In genomic region chr2:84441036-84441435, GRCh38 we compare ENCODE assay signal across 16 cellular contexts. TPM values are rescaled to one million over a fixed set of nuclear protein-coding genes. Genes with fewer than 3 reads are reported as not detected.
DNase-seq lines count a peak whose midpoint lies in the region; ATAC-seq and TF ChIP-seq lines count a peak whose summit lies in the region.
"Had no signal": no experiment of that assay in that cellular context is flagged by ENCODE, and none has a peak within 500 bp of the region (broad histone marks: within the 10 kb centered on the region; RNA-seq: fewer than 3 reads in every experiment).

No MANE protein-coding gene starts in this region.

- intact Hi-C loops in IMR-90 (cut with micrococcal nuclease): no loop called here
- intact Hi-C loops in CD8-positive, alpha-beta T cell (cut with DNase I, micrococcal nuclease): no loop called here

- peaks cover 19% of the 10 kb centered on the region for H3K36me3 ChIP-seq in IMR-90 (ENCODE audit: control insufficient read depth, insufficient read depth, low read length)
- peaks cover 2 to 73% of the 10 kb centered on the region in 2 donors for H3K36me3 ChIP-seq in neuronal stem cell (replicated peaks in 1 of 2; ENCODE audit: control insufficient read depth in 2 of 2, insufficient read depth in 2 of 2, low read length in 2 of 2)
- H3K36me3 ChIP-seq in CD8-positive, alpha-beta T cell (ENCODE audit: insufficient read depth, low read length): peaks cover 44% of the 10 kb centered on the region
- H3K36me3 ChIP-seq: BE2C had no signal

- dilution Hi-C loops in IMR-90 (cut with HindIII; ENCODE audit: low sequenced_read_pairs, unreplicated experiment): no loop called here

- TF ChIP-seq POLR2A in IMR-90 (IDR thresholded peaks at IDR 0.05; ENCODE audit: low read depth, low read length): no peak

- no peak overlapping the region for H2BK12ac ChIP-seq in neuronal stem cell (ENCODE audit: low read length)

- H3K27me3 ChIP-seq in IMR-90 (ENCODE audit: control insufficient read depth, insufficient read depth, low read length) (no peaks in the 10 kb centered on the region), neuronal stem cell (ENCODE audit: control insufficient read depth in 3 of 3, insufficient read depth in 3 of 3, low read depth in 1 of 3, low read length in 3 of 3) (no peaks in the 10 kb centered on the region)
- H3K27me3 ChIP-seq in CD8-positive, alpha-beta T cell (ENCODE audit: insufficient read depth, low read length): no peaks in the 10 kb centered on the region
- H3K27me3 ChIP-seq: BE2C had no signal

- H3K9me3 ChIP-seq in IMR-90 (ENCODE audit: control insufficient read depth, insufficient read depth, low read length): no peaks in the 10 kb centered on the region
- H3K9me3 ChIP-seq in neuronal stem cell (replicated peaks in 1 of 2; ENCODE audit: control insufficient read depth in 2 of 2, insufficient read depth in 1 of 2, low read depth in 1 of 2, low read length in 2 of 2): peaks cover 3 to 6% of the 10 kb centered on the region in 2 donors
- no peaks in the 10 kb centered on the region for H3K9me3 ChIP-seq in CD8-positive, alpha-beta T cell (ENCODE audit: low read length)
- H3K9me3 ChIP-seq: BE2C, Caco-2 had no signal

- H3K36me3 Mint-ChIP-seq in central memory CD8-positive, alpha-beta T cell (ENCODE audit: insufficient read depth): peaks cover 59% of the 10 kb centered on the region
- H3K36me3 Mint-ChIP-seq in CD8-positive, alpha-beta T cell: peaks cover 91% of the 10 kb centered on the region

- DNase-seq in IMR-90 (peak; percentile 26), fibroblast of peridontal ligament (ENCODE audit: extremely low read depth) (peak; percentile 33), neuronal stem cell (ENCODE audit: low spot score) (peak; percentile 66), CD1c-positive myeloid dendritic cell (ENCODE audit: extremely low spot score) (no peak)
- no peak for DNase-seq in central memory CD8-positive, alpha-beta T cell (ENCODE audit: low spot score in 2 of 2)
- no peak for DNase-seq in CD8-positive, alpha-beta T cell
- DNase-seq: BE2C; Caco-2; CD8-positive, alpha-beta memory T cell; DND-41; H7 had no signal

- no peak overlapping the region for H3K27ac ChIP-seq in IMR-90 (ENCODE audit: insufficient read depth, low read length)
- peak overlapping the region; percentile 79 for H3K27ac ChIP-seq in neuronal stem cell (replicated peaks; ENCODE audit: low read length)
- H3K27ac ChIP-seq in CD8-positive, alpha-beta T cell (ENCODE audit: low read depth, low read length): no peak overlapping the region
- H3K27ac ChIP-seq: C4-2B had no signal

- no peak overlapping the region for H2AK9ac ChIP-seq in IMR-90 (replicated peaks; ENCODE audit: low read depth, low read length, poor library complexity)

- H3K4me1 ChIP-seq in IMR-90 (ENCODE audit: control insufficient read depth, insufficient read depth, low read length) (peaks cover 5% of the 10 kb centered on the region; the same call in 1 of the 2 replicates), neuronal stem cell (ENCODE audit: control insufficient read depth in 2 of 2, insufficient read depth in 1 of 2, low read depth in 1 of 2, low read length in 2 of 2) (peaks cover 0 to 7% of the 10 kb centered on the region in 2 donors)
- H3K4me1 ChIP-seq in CD8-positive, alpha-beta T cell (ENCODE audit: insufficient read depth, low read length): no peaks in the 10 kb centered on the region
- H3K4me1 ChIP-seq: BE2C, Caco-2 had no signal

- WGBS in IMR-90 (ENCODE audit: extremely low coverage in 2 of 2, insufficient read length in 1 of 2), 2 experiments: 65% methylated on average over 2 of the region's 4 CpGs; no CpG with 5 or more reads in 1 of the 2 experiments
- WGBS in neuronal stem cell (ENCODE audit: extremely low coverage in 2 of 2, insufficient read length in 2 of 2, insufficient replicate concordance in 1 of 2), 2 donors: no CpG with 5 or more reads among the region's 4 CpGs

- no peak overlapping the region for H2AK5ac ChIP-seq in IMR-90 (ENCODE audit: low read depth, low read length)
- H2AK5ac ChIP-seq in neuronal stem cell (ENCODE audit: low read depth, low read length): no peak overlapping the region

- H2BK120ac ChIP-seq in IMR-90 (ENCODE audit: low read depth, low read length) (no peak overlapping the region), neuronal stem cell (ENCODE audit: low read depth, low read length) (no peak overlapping the region)

- TF ChIP-seq CTCF in IMR-90 (conservative IDR thresholded peaks at IDR 0.05; ENCODE audit: low read depth, low read length): no peak
- TF ChIP-seq CTCF in CD8-positive, alpha-beta T cell (IDR thresholded peaks at IDR 0.05): no peak

- H3K9ac ChIP-seq in IMR-90 (ENCODE audit: low read depth, low read length) (no peak overlapping the region), neuronal stem cell (ENCODE audit: low read depth, low read length, poor library complexity) (no peak overlapping the region)

- H3K23ac ChIP-seq in IMR-90 (ENCODE audit: low read depth, low read length) (no peak overlapping the region), neuronal stem cell (ENCODE audit: low read depth, low read length, poor library complexity) (no peak overlapping the region)

- peaks cover 26% of the 10 kb centered on the region for H3K4me1 Mint-ChIP-seq in central memory CD8-positive, alpha-beta T cell
- no peaks in the 10 kb centered on the region for H3K4me1 Mint-ChIP-seq in CD8-positive, alpha-beta T cell (ENCODE audit: low read depth)
- H3K4me1 Mint-ChIP-seq: GM23338, IgD-negative memory B cell had no signal

- peaks cover 8% of the 10 kb centered on the region; the same call in 1 of the 2 replicates for H4K20me1 ChIP-seq in IMR-90 (ENCODE audit: insufficient read depth, low read length)

- no peaks in the 10 kb centered on the region for H3K9me3 Mint-ChIP-seq in central memory CD8-positive, alpha-beta T cell
- H3K9me3 Mint-ChIP-seq in CD8-positive, alpha-beta T cell: no peaks in the 10 kb centered on the region
- H3K9me3 Mint-ChIP-seq: CD8-positive, alpha-beta memory T cell; GM23338; IgD-negative memory B cell had no signal

- peak overlapping the region; percentile 21 for H3K27ac Mint-ChIP-seq in central memory CD8-positive, alpha-beta T cell (ENCODE audit: low read depth)
- no peak overlapping the region for H3K27ac Mint-ChIP-seq in CD8-positive, alpha-beta T cell
- H3K27ac Mint-ChIP-seq: GM23338, IgD-negative memory B cell had no signal

- in situ Hi-C loops in IMR-90 (cut with MboI; ENCODE audit: low sequenced_read_pairs): no loop called here

- H2BK20ac ChIP-seq in IMR-90 (ENCODE audit: low read depth, low read length): no peak overlapping the region

- H2AFZ ChIP-seq in IMR-90 (replicated peaks; ENCODE audit: low read length, poor library complexity) (no peak overlapping the region), neuronal stem cell (ENCODE audit: low read length) (no peak overlapping the region)
- H2AFZ ChIP-seq: GM23338 had no signal

- no peak overlapping the region for H3K4me3 Mint-ChIP-seq in central memory CD8-positive, alpha-beta T cell
- no peak overlapping the region for H3K4me3 Mint-ChIP-seq in CD8-positive, alpha-beta T cell
- H3K4me3 Mint-ChIP-seq: CD8-positive, alpha-beta memory T cell; GM23338; IgD-negative memory B cell had no signal

- H3K4me2 ChIP-seq in IMR-90 (ENCODE audit: low read depth, low read length) (no peak overlapping the region), neuronal stem cell (ENCODE audit: insufficient read depth, low read length, poor library complexity, severe bottlenecking) (no peak overlapping the region)
- H3K4me2 ChIP-seq: GM23338 had no signal

- H3K4ac ChIP-seq in IMR-90 (ENCODE audit: low read depth, low read length) (no peak overlapping the region), neuronal stem cell (ENCODE audit: low read length) (no peak overlapping the region)

- H3K18ac ChIP-seq in IMR-90 (ENCODE audit: low read depth, low read length) (no peak overlapping the region), neuronal stem cell (ENCODE audit: low read length) (no peak overlapping the region)

- peaks cover 9% of the 10 kb centered on the region for H3K9me1 ChIP-seq in IMR-90 (ENCODE audit: insufficient read depth, low read length)

- no peak overlapping the region for H3K14ac ChIP-seq in IMR-90 (replicated peaks; ENCODE audit: low read depth, low read length)
- no peak overlapping the region for H3K14ac ChIP-seq in neuronal stem cell (ENCODE audit: low read length)

- H3K27me3 Mint-ChIP-seq in central memory CD8-positive, alpha-beta T cell: no peaks in the 10 kb centered on the region
- H3K27me3 Mint-ChIP-seq in CD8-positive, alpha-beta T cell (ENCODE audit: low read depth): no peaks in the 10 kb centered on the region
- H3K27me3 Mint-ChIP-seq: CD8-positive, alpha-beta memory T cell; IgD-negative memory B cell had no signal

- H3K56ac ChIP-seq in IMR-90 (ENCODE audit: extremely low read depth, insufficient read depth, low read length): no peak overlapping the region

- BruUV-seq in IMR-90 (replicated peaks; lab: Mats Ljungman, UMichigan): no TSS peak

- H4K8ac ChIP-seq in IMR-90 (ENCODE audit: low read depth in 2 of 2, low read length in 2 of 2) (no peak overlapping the region), neuronal stem cell (ENCODE audit: low read depth, low read length) (no peak overlapping the region)

- no peak for TF ChIP-seq RAD21 in IMR-90 (IDR thresholded peaks at IDR 0.05; ENCODE audit: low read length)

- peaks cover 14 to 17% of the 10 kb centered on the region in 2 experiments for H3K79me1 ChIP-seq in IMR-90 (ENCODE audit: low read depth in 1 of 2, low read length in 2 of 2)
- H3K79me1 ChIP-seq in neuronal stem cell (ENCODE audit: low read depth, low read length): no peaks in the 10 kb centered on the region

- no peak; the same call in 1 of the 2 replicates for ATAC-seq in IMR-90 (ENCODE audit: low read depth)
- ATAC-seq in central memory CD8-positive, alpha-beta T cell (replicated peaks; ENCODE audit: extremely low read depth, poor library complexity, severe bottlenecking): no peak
- no peak for ATAC-seq in CD8-positive, alpha-beta T cell
- ATAC-seq in GM19395 (IDR thresholded peaks at IDR 0.05; ENCODE audit: unreplicated experiment): no peak
- no peak for ATAC-seq in HG02970 (IDR thresholded peaks at IDR 0.05; ENCODE audit: low FRiP score, unreplicated experiment)
- ATAC-seq: GM23338 had no signal

- POLR2A ChIA-PET in IMR-90 (lab: Charles Lee; ENCODE audit: unreplicated experiment): no interaction called here
- POLR2A ChIA-PET in CD8-positive, alpha-beta T cell (lab: Charles Lee): no interaction called here

- H4K91ac ChIP-seq in IMR-90 (ENCODE audit: insufficient read depth, low read depth, low read length): no peak overlapping the region
- H4K91ac ChIP-seq in neuronal stem cell (ENCODE audit: low read depth, low read length, poor library complexity): no peak overlapping the region

- no peak overlapping the region for H2BK15ac ChIP-seq in IMR-90 (ENCODE audit: low read depth, low read length)
- no peak overlapping the region for H2BK15ac ChIP-seq in neuronal stem cell (ENCODE audit: low read length)

- H2BK5ac ChIP-seq in IMR-90 (ENCODE audit: low read depth, low read length, poor library complexity, severe bottlenecking) (no peak overlapping the region), neuronal stem cell (ENCODE audit: low read length) (no peak overlapping the region)

- no peak overlapping the region for H3K4me3 ChIP-seq in IMR-90 (ENCODE audit: insufficient read depth, low read depth, low read length)
- no peak overlapping the region for H3K4me3 ChIP-seq in neuronal stem cell (ENCODE audit: low read length in 2 of 2)
- H3K4me3 ChIP-seq in CD8-positive, alpha-beta T cell (ENCODE audit: low read depth, low read length): no peak overlapping the region
- H3K4me3 ChIP-seq: GM23338 had no signal

- CTCF ChIA-PET in IMR-90 (lab: Yijun Ruan, JAX): no interaction called here
- CTCF ChIA-PET in CD8-positive, alpha-beta T cell (lab: Charles Lee): no interaction called here

- H4K5ac ChIP-seq in IMR-90 (ENCODE audit: low read depth, low read length): no peak overlapping the region

RNA-seq across cellular contexts. Expression of gene SUCLG1, which starts 18.0 kb away (rescaled TPM):
- total RNA-seq in IMR-90 (2012; rRNA removed): 50.5 and 57.2 TPM in 2 replicates
- polyA plus RNA-seq in IMR-90 (2012; rRNA removed): 49.8 and 52.7 TPM in 2 replicates
- 19.7 and 28.3 TPM in 2 replicates for polyA plus RNA-seq in IMR-90 (2012; cell fraction: cytosol; rRNA removed)
- polyA plus RNA-seq in IMR-90 (2012; cell fraction: nucleus; rRNA removed; ENCODE audit: low replicate concordance): 15.2 and 33.4 TPM in 2 replicates
- 46.6 TPM for polyA plus RNA-seq in neuronal stem cell (2013, experiment 1 of 2)
- 46.1 TPM for polyA plus RNA-seq in neuronal stem cell (2013, experiment 2 of 2)
- total RNA-seq in CD8-positive, alpha-beta T cell: 10 to 100 TPM; 31.6 to 35.1 TPM

Comparison
In these comparisons a context has a peak if more than half of its experiments do, and no peak if none do; other contexts are left out.
1. DNase-seq: peak in IMR-90 (single experiment), fibroblast of peridontal ligament (single experiment) and neuronal stem cell (single experiment); none in central memory CD8-positive, alpha-beta T cell (0 of 2), CD8-positive, alpha-beta T cell (0 of 7) and CD1c-positive myeloid dendritic cell (single experiment).